In genomic region chr6:38404355-38404754, GRCh38 we compare ENCODE assay signal across 12 cellular contexts.
DNase-seq lines count a peak whose midpoint lies in the region; ATAC-seq and TF ChIP-seq lines count a peak whose summit lies in the region.
"Had no signal": no experiment of that assay in that cellular context is flagged by ENCODE, and none has a peak within 500 bp of the region (broad histone marks: within the 10 kb centered on the region; RNA-seq: fewer than 3 reads in every experiment).

No MANE protein-coding gene starts in this region.

- intact Hi-C loops in PC-3 (cut with micrococcal nuclease): no loop called here

- H3K9me3 ChIP-seq in PC-3 (ENCODE audit: low read length): no peaks in the 10 kb centered on the region
- H3K9me3 ChIP-seq: gastrocnemius medialis had no signal

- peak; percentile 24 for DNase-seq in NCI-H2227 (lab: John Stamatoyannopoulos, UW; ENCODE audit: unreplicated experiment)
- DNase-seq in NCI-H2227 treated with DMSO at 0.1 percent for 48 hours (lab: John Stamatoyannopoulos, UW): no peak
- DNase-seq in PC-3: no peak
- DNase-seq in fibroblast of pulmonary artery (ENCODE audit: low read depth): peak; percentile 20
- no peak for DNase-seq in GM10266 (ENCODE audit: extremely low spot score)
- DNase-seq: activated CD8-positive, alpha-beta memory T cell treated with anti-CD3 and anti-CD28 coated beads, Interleukin-2, amount 50 U/mL, for 48 hours; gastrocnemius medialis; KG1 had no signal

- TF ChIP-seq CTCF in PC-3 (conservative IDR thresholded peaks at IDR 0.05; ENCODE audit: low read depth, low read length) (no peak), fibroblast of pulmonary artery (IDR thresholded peaks at IDR 0.05; ENCODE audit: low read length, missing control alignments) (no peak), GM10266 (IDR thresholded peaks at IDR 0.05; ENCODE audit: control insufficient read depth, insufficient read depth, low read depth, missing control alignments) (no peak)

- H3K79me2 ChIP-seq in PC-3 (ENCODE audit: low read length): no peaks in the 10 kb centered on the region

- no peaks in the 10 kb centered on the region for H3K27me3 ChIP-seq in PC-3 (ENCODE audit: low read length)
- H3K27me3 ChIP-seq: gastrocnemius medialis had no signal

- POLR2A ChIA-PET in PC-3 (lab: Charles Lee; ENCODE audit: unreplicated experiment): no interaction called here

- H3K4me2 ChIP-seq in PC-3 (ENCODE audit: low read length): peak overlapping the region; percentile 52

- H3K4me1 ChIP-seq in PC-3 (ENCODE audit: insufficient read depth, low read length): peaks cover 27% of the 10 kb centered on the region

- no peak overlapping the region for H3K4me3 Mint-ChIP-seq in stimulated activated memory B cell treated with anti-CD40 and anti-IgM and Interleukin-4, amounts not matched to agents 10 μg/mL and 1 μg/mL and 100 μg/mL, for 72 hours

- ATAC-seq in PC-3: no peak
- no peak for ATAC-seq in stimulated activated memory B cell treated with anti-CD40 and anti-IgM and Interleukin-4, amounts not matched to agents 10 μg/mL and 1 μg/mL and 100 μg/mL, for 72 hours
- no peak for ATAC-seq in HG02642 (IDR thresholded peaks at IDR 0.05; ENCODE audit: poor library complexity, unreplicated experiment)
- ATAC-seq in GM18873 (IDR thresholded peaks at IDR 0.05; ENCODE audit: low FRiP score, unreplicated experiment): no peak

- no peaks in the 10 kb centered on the region for H3K36me3 Mint-ChIP-seq in stimulated activated memory B cell treated with anti-CD40 and anti-IgM and Interleukin-4, amounts not matched to agents 10 μg/mL and 1 μg/mL and 100 μg/mL, for 72 hours

- H3K9ac ChIP-seq in PC-3 (ENCODE audit: low read length): no peak overlapping the region

- H3K36me3 ChIP-seq in PC-3 (ENCODE audit: low read depth, low read length): no peaks in the 10 kb centered on the region
- H3K36me3 ChIP-seq: gastrocnemius medialis had no signal

- H3K4me3 ChIP-seq in PC-3 (ENCODE audit: low read length) (peak overlapping the region; percentile 5; the same call in 1 of the 2 replicates), fibroblast of pulmonary artery (replicated peaks; ENCODE audit: low read depth, low read length) (no peak overlapping the region)
- H3K4me3 ChIP-seq: gastrocnemius medialis, lung had no signal

- BruUV-seq in PC-3 (replicated peaks; lab: Mats Ljungman, UMichigan): no TSS peak

- H3K9me2 ChIP-seq in PC-3 (replicated peaks; ENCODE audit: low read length): no peaks in the 10 kb centered on the region

- no peaks in the 10 kb centered on the region for H3K9me3 Mint-ChIP-seq in stimulated activated memory B cell treated with anti-CD40 and anti-IgM and Interleukin-4, amounts not matched to agents 10 μg/mL and 1 μg/mL and 100 μg/mL, for 72 hours

- H3K4me1 Mint-ChIP-seq in stimulated activated memory B cell treated with anti-CD40 and anti-IgM and Interleukin-4, amounts not matched to agents 10 μg/mL and 1 μg/mL and 100 μg/mL, for 72 hours: peaks cover 25% of the 10 kb centered on the region

- CTCF ChIA-PET in PC-3 (lab: Charles Lee): no interaction called here

- H2AFZ ChIP-seq in PC-3 (ENCODE audit: low read length): no peak overlapping the region

- H4K20me1 ChIP-seq in PC-3 (ENCODE audit: low read length): no peaks in the 10 kb centered on the region

- no peaks in the 10 kb centered on the region for H3K27me3 Mint-ChIP-seq in stimulated activated memory B cell treated with anti-CD40 and anti-IgM and Interleukin-4, amounts not matched to agents 10 μg/mL and 1 μg/mL and 100 μg/mL, for 72 hours

- peaks cover 8% of the 10 kb centered on the region for H3F3A ChIP-seq in PC-3 (ENCODE audit: low read length, unreplicated experiment)

- H3K27ac ChIP-seq in PC-3 (ENCODE audit: low read length): peak overlapping the region; percentile 50

- H3K27ac Mint-ChIP-seq in stimulated activated memory B cell treated with anti-CD40 and anti-IgM and Interleukin-4, amounts not matched to agents 10 μg/mL and 1 μg/mL and 100 μg/mL, for 72 hours: peak overlapping the region; percentile 15

Comparison
In these comparisons a context has a peak if more than half of its experiments do, and no peak if none do; other contexts are left out.
1. DNase-seq: peak in NCI-H2227 (single experiment) and fibroblast of pulmonary artery (single experiment); none in NCI-H2227 treated with DMSO at 0.1 percent for 48 hours (single experiment), PC-3 (single experiment) and GM10266 (single experiment).